In the genomic region with DNA sequence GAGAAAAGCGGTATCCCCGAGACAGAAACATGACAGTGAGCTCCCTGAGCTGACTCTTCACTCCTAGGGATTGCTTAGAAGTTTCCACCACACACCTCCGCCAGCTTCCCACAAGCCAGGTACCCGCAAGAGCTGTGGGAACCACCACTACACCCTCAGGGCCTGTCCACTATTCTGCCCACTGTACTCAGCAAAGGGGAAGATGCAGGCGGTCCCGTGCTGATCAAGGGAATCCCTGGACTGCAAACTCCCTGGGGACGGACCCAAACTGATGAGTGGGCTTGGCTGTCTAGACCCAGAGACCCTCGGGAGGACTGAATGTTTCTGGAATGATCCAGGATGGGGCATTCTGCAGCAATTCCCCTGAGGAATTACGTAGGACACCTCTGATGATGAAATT, we compare ENCODE assay signal across 20 cellular contexts. TPM values are rescaled to one million over a fixed set of nuclear protein-coding genes. Genes with fewer than 3 reads are reported as not detected.
A peak's percentile ranks its signal among the peaks of the same experiment; 100 is the strongest.
DNase-seq lines count a peak whose midpoint lies in the region; ATAC-seq and TF ChIP-seq lines count a peak whose summit lies in the region.
"Had no signal": no experiment of that assay in that cellular context is flagged by ENCODE, and none has a peak within 500 bp of the region (broad histone marks: within the 10 kb centered on the region; RNA-seq: fewer than 3 reads in every experiment).

No MANE protein-coding gene starts in this region.

- no peaks in the 10 kb centered on the region for H3K36me3 Mint-ChIP-seq in activated CD4-positive, alpha-beta T cell treated with anti-CD3 and anti-CD28 coated beads, Interleukin-2, amount 10 ng/mL, durations not matched to agents 24 days and 14 days (ENCODE audit: low read depth)
- H3K36me3 Mint-ChIP-seq in activated T-helper 2 cell treated with anti-CD3 and anti-CD28 coated beads, Interferon-gamma antibody, Interleukin-2, Interleukin-4, amounts not matched to agents 10 μg/mL and 5 μg/mL and 100 μg/mL, durations not matched to agents 14 hours and 24 hours and 36 hours (ENCODE audit: low read depth) = no peaks in the 10 kb centered on the region
- no peaks in the 10 kb centered on the region for H3K36me3 Mint-ChIP-seq in osteocyte (ENCODE audit: unreplicated experiment)
- H3K36me3 Mint-ChIP-seq: CD8-positive, alpha-beta T cell had no signal

- ATAC-seq in HG03342 (IDR thresholded peaks at IDR 0.05; ENCODE audit: unreplicated experiment) (no peak), HG03280 (IDR thresholded peaks at IDR 0.05; ENCODE audit: unreplicated experiment) (no peak)
- ATAC-seq: CD8-positive, alpha-beta T cell had no signal

- no peak overlapping the region for H3K27ac Mint-ChIP-seq in activated CD4-positive, alpha-beta T cell treated with anti-CD3 and anti-CD28 coated beads, Interleukin-2, amount 10 ng/mL, durations not matched to agents 24 days and 14 days
- H3K27ac Mint-ChIP-seq in activated T-helper 2 cell treated with anti-CD3 and anti-CD28 coated beads, Interferon-gamma antibody, Interleukin-2, Interleukin-4, amounts not matched to agents 10 μg/mL and 5 μg/mL and 100 μg/mL, durations not matched to agents 14 hours and 24 hours and 36 hours = peak overlapping the region; percentile 96
- no peak overlapping the region for H3K27ac Mint-ChIP-seq in osteocyte (ENCODE audit: unreplicated experiment)
- H3K27ac Mint-ChIP-seq: B cell; CD8-positive, alpha-beta T cell; GM23338 had no signal

- peak overlapping the region; percentile 56 for H3K27ac ChIP-seq in 22Rv1

- no peak for TF ChIP-seq CTCF in 22Rv1 (IDR thresholded peaks at IDR 0.05)
- no peak for TF ChIP-seq CTCF in osteocyte (IDR thresholded peaks at IDR 0.05)

- peak overlapping the region; percentile 80 for H3K4me3 Mint-ChIP-seq in activated CD4-positive, alpha-beta T cell treated with anti-CD3 and anti-CD28 coated beads, Interleukin-2, amount 10 ng/mL, durations not matched to agents 24 days and 14 days
- H3K4me3 Mint-ChIP-seq in activated T-helper 2 cell treated with anti-CD3 and anti-CD28 coated beads, Interferon-gamma antibody, Interleukin-2, Interleukin-4, amounts not matched to agents 10 μg/mL and 5 μg/mL and 100 μg/mL, durations not matched to agents 14 hours and 24 hours and 36 hours (ENCODE audit: low read depth) = peak overlapping the region; percentile 71
- no peak overlapping the region for H3K4me3 Mint-ChIP-seq in osteocyte (ENCODE audit: unreplicated experiment)
- H3K4me3 Mint-ChIP-seq: B cell, GM23338 had no signal

- no peaks in the 10 kb centered on the region for H3K9me3 Mint-ChIP-seq in activated CD4-positive, alpha-beta T cell treated with anti-CD3 and anti-CD28 coated beads, Interleukin-2, amount 10 ng/mL, durations not matched to agents 24 days and 14 days
- no peaks in the 10 kb centered on the region for H3K9me3 Mint-ChIP-seq in activated T-helper 2 cell treated with anti-CD3 and anti-CD28 coated beads, Interferon-gamma antibody, Interleukin-2, Interleukin-4, amounts not matched to agents 10 μg/mL and 5 μg/mL and 100 μg/mL, durations not matched to agents 14 hours and 24 hours and 36 hours
- no peaks in the 10 kb centered on the region for H3K9me3 Mint-ChIP-seq in osteocyte (ENCODE audit: unreplicated experiment)
- H3K9me3 Mint-ChIP-seq: CD8-positive, alpha-beta T cell; GM23338 had no signal

- H3K4me1 Mint-ChIP-seq in activated CD4-positive, alpha-beta T cell treated with anti-CD3 and anti-CD28 coated beads, Interleukin-2, amount 10 ng/mL, durations not matched to agents 24 days and 14 days = peaks cover 31% of the 10 kb centered on the region
- H3K4me1 Mint-ChIP-seq in activated T-helper 2 cell treated with anti-CD3 and anti-CD28 coated beads, Interferon-gamma antibody, Interleukin-2, Interleukin-4, amounts not matched to agents 10 μg/mL and 5 μg/mL and 100 μg/mL, durations not matched to agents 14 hours and 24 hours and 36 hours (ENCODE audit: low read depth) = peaks cover 54% of the 10 kb centered on the region
- peaks cover 17% of the 10 kb centered on the region for H3K4me1 Mint-ChIP-seq in osteocyte (ENCODE audit: unreplicated experiment)

- no peak for DNase-seq in activated CD4-positive, alpha-beta T cell treated with anti-CD3 and anti-CD28 coated beads, Interleukin-2, amount 10 ng/mL, durations not matched to agents 24 days and 14 days
- DNase-seq in activated CD4-positive, alpha-beta T cell treated with anti-CD3 and anti-CD28 coated beads, Interleukin-2, amount 50 U/mL, for 1 hour = no peak
- DNase-seq in activated T-helper 2 cell treated with anti-CD3 and anti-CD28 coated beads, Interferon-gamma antibody, Interleukin-2, Interleukin-4, amounts not matched to agents 10 μg/mL and 5 μg/mL and 100 μg/mL, durations not matched to agents 14 hours and 24 hours and 36 hours (ENCODE audit: low spot score) = no peak
- peak; percentile 64 for DNase-seq in osteocyte (ENCODE audit: extremely low spot score, unreplicated experiment)
- no peak for DNase-seq in HuH-7.5 (ENCODE audit: low spot score)
- DNase-seq: Calu3; CD8-positive, alpha-beta T cell; HCEC 1CT; KBM-7; NCI-H1105 treated with DMSO at 0.1 percent for 48 hours; NCI-H1694; NCI-H2081 treated with DMSO at 0.1 percent for 48 hours; Right ventricle myocardium superior had no signal

- intact Hi-C loops in activated CD4-positive, alpha-beta T cell treated with anti-CD3 and anti-CD28 coated beads, Interleukin-2, amount 10 ng/mL, durations not matched to agents 24 days and 14 days (cut with micrococcal nuclease) = no loop called here
- intact Hi-C loops in activated T-helper 2 cell treated with anti-CD3 and anti-CD28 coated beads, Interferon-gamma antibody, Interleukin-2, Interleukin-4, amounts not matched to agents 10 μg/mL and 5 μg/mL and 100 μg/mL, durations not matched to agents 14 hours and 24 hours and 36 hours (cut with micrococcal nuclease) = no loop called here

- no peaks in the 10 kb centered on the region for H3K27me3 Mint-ChIP-seq in activated CD4-positive, alpha-beta T cell treated with anti-CD3 and anti-CD28 coated beads, Interleukin-2, amount 10 ng/mL, durations not matched to agents 24 days and 14 days
- H3K27me3 Mint-ChIP-seq in activated T-helper 2 cell treated with anti-CD3 and anti-CD28 coated beads, Interferon-gamma antibody, Interleukin-2, Interleukin-4, amounts not matched to agents 10 μg/mL and 5 μg/mL and 100 μg/mL, durations not matched to agents 14 hours and 24 hours and 36 hours (ENCODE audit: low read depth) = peaks cover 2% of the 10 kb centered on the region
- H3K27me3 Mint-ChIP-seq in osteocyte (ENCODE audit: unreplicated experiment) = no peaks in the 10 kb centered on the region

RNA-seq across cellular contexts. Expression of a gene that starts 30.2 kb away (rescaled TPM):
- not detected in 2 replicates for total RNA-seq in activated CD4-positive, alpha-beta T cell treated with anti-CD3 and anti-CD28 coated beads, Interleukin-2, amount 10 ng/mL, durations not matched to agents 24 days and 14 days
- not detected in 2 replicates for total RNA-seq in activated T-helper 2 cell treated with anti-CD3 and anti-CD28 coated beads, Interferon-gamma antibody, Interleukin-2, Interleukin-4, amounts not matched to agents 10 μg/mL and 5 μg/mL and 100 μg/mL, durations not matched to agents 14 hours and 24 hours and 36 hours
- not detected in 2 replicates for total RNA-seq in osteocyte
- total RNA-seq: A172, Calu3, GM23338, NCI-H460, Right ventricle myocardium superior had no signal
